In genomic region chr1:9731051-9731537, GRCh38 we compare ENCODE assay signal across 21 cellular contexts.
DNase-seq lines count a peak whose midpoint lies in the region; ATAC-seq and TF ChIP-seq lines count a peak whose summit lies in the region.
"Had no signal": no experiment of that assay in that cellular context is flagged by ENCODE, and none has a peak within 500 bp of the region (broad histone marks: within the 10 kb centered on the region; RNA-seq: fewer than 3 reads in every experiment).

No MANE protein-coding gene starts in this region.

- POLR2A ChIA-PET in naive thymus-derived CD8-positive, alpha-beta T cell (lab: Charles Lee): interaction anchor here (0.8 to 38.5 kb wide), 5 partner anchors 9 to 103 kb away, joined by 3 to 1258 read pairs (median 11); no protein-coding TSS in a partner anchor

- H3K4me3 Mint-ChIP-seq in CD14-positive monocyte: no peak overlapping the region
- H3K4me3 Mint-ChIP-seq in activated naive CD8-positive, alpha-beta T cell: no peak overlapping the region
- peak overlapping the region in 8 of 10 donors; percentile 22 to 82 (median 76) for H3K4me3 Mint-ChIP-seq in naive thymus-derived CD8-positive, alpha-beta T cell
- H3K4me3 Mint-ChIP-seq: nephron had no signal

- H3K36me3 ChIP-seq in Peyer's patch (peaks cover 0 to 99% (median 5%) of the 10 kb centered on the region in 3 donors), thyroid gland (peaks cover 71 to 84% of the 10 kb centered on the region in 2 donors)

- 97 to 98% methylated on average over 18 to 31 of the region's 31 CpGs for WGBS in thyroid gland, 2 donors

- H3K9me3 Mint-ChIP-seq in CD14-positive monocyte: peaks cover 0 to 2% (median 0%) of the 10 kb centered on the region in 7 donors
- H3K9me3 Mint-ChIP-seq in activated naive CD8-positive, alpha-beta T cell (ENCODE audit: low read depth): no peaks in the 10 kb centered on the region
- H3K9me3 Mint-ChIP-seq in naive thymus-derived CD8-positive, alpha-beta T cell: no peaks in the 10 kb centered on the region
- H3K9me3 Mint-ChIP-seq: nephron had no signal

- no peak for DNase-seq in CD14-positive monocyte (ENCODE audit: low spot score)
- peak; percentile 7 for DNase-seq in GM12865 (ENCODE audit: low read depth)
- no peak for DNase-seq in naive thymus-derived CD8-positive, alpha-beta T cell
- DNase-seq in globus pallidus (ENCODE audit: low spot score): no peak
- DNase-seq in Peyer's patch: no peak
- DNase-seq in thyroid gland: no peak
- DNase-seq: activated effector memory CD4-positive, alpha-beta T cell treated with Interleukin-2 at 50 U/mL for 16 hours; cortex of kidney; DMS53; erythroblast; MM.1S; NCI-H2029; NCI-H510A; SHP77; stimulated activated CD4-positive, alpha-beta T cell treated with anti-CD3 and anti-CD28 coated beads, Interleukin-1b, Interleukin-23, amount 100 ng/mL, for 48 hours; T1000 had no signal

- TF ChIP-seq POLR2A in Peyer's patch (IDR thresholded peaks at IDR 0.05) (no peak), thyroid gland (IDR thresholded peaks at IDR 0.05) (no peak)

- peaks cover 0 to 3% (median 1%) of the 10 kb centered on the region in 3 donors for H3K27me3 Mint-ChIP-seq in CD14-positive monocyte (ENCODE audit: low read depth in 3 of 3)
- H3K27me3 Mint-ChIP-seq in activated naive CD8-positive, alpha-beta T cell: no peaks in the 10 kb centered on the region
- no peaks in the 10 kb centered on the region for H3K27me3 Mint-ChIP-seq in naive thymus-derived CD8-positive, alpha-beta T cell

- no peak for ATAC-seq in naive thymus-derived CD8-positive, alpha-beta T cell
- no peak for ATAC-seq in HG03520 (IDR thresholded peaks at IDR 0.05; ENCODE audit: unreplicated experiment)
- ATAC-seq: HCT116 had no signal

- no peaks in the 10 kb centered on the region for H3K27me3 ChIP-seq in Peyer's patch
- H3K27me3 ChIP-seq in thyroid gland: no peaks in the 10 kb centered on the region

- peaks cover 19% of the 10 kb centered on the region for H3K4me1 Mint-ChIP-seq in CD14-positive monocyte
- H3K4me1 Mint-ChIP-seq in activated naive CD8-positive, alpha-beta T cell (ENCODE audit: low read depth): peaks cover 60% of the 10 kb centered on the region
- peaks cover 35 to 85% (median 74%) of the 10 kb centered on the region in 4 donors for H3K4me1 Mint-ChIP-seq in naive thymus-derived CD8-positive, alpha-beta T cell
- H3K4me1 Mint-ChIP-seq: nephron had no signal

- intact Hi-C loops in CD14-positive monocyte (cut with micrococcal nuclease) (no loop called here), thyroid gland (cut with DNase I) (no loop called here)

- H3K36me3 Mint-ChIP-seq in CD14-positive monocyte: peaks cover 76 to 96% of the 10 kb centered on the region in 2 donors
- H3K36me3 Mint-ChIP-seq in activated naive CD8-positive, alpha-beta T cell: peaks cover 5% of the 10 kb centered on the region
- peaks cover 0 to 87% (median 52%) of the 10 kb centered on the region in 3 donors for H3K36me3 Mint-ChIP-seq in naive thymus-derived CD8-positive, alpha-beta T cell

- H3K4me3 ChIP-seq in GM12865 (ENCODE audit: low read depth, low read length) (no peak overlapping the region), Peyer's patch (no peak overlapping the region), thyroid gland (replicated peaks in 1 of 3) (no peak overlapping the region)
- H3K4me3 ChIP-seq: lower lobe of right lung had no signal

- TF ChIP-seq CTCF in CD14-positive monocyte (IDR thresholded peaks at IDR 0.05) (no peak), GM12865 (IDR thresholded peaks at IDR 0.05; ENCODE audit: insufficient read depth, low read depth, low read length, missing control alignments) (no peak), Peyer's patch (IDR thresholded peaks at IDR 0.05) (no peak), thyroid gland (IDR thresholded peaks at IDR 0.05) (no peak)

- H3K4me1 ChIP-seq in Peyer's patch (peaks cover 0 to 3% (median 0%) of the 10 kb centered on the region in 4 donors), thyroid gland (no peaks in the 10 kb centered on the region)

- peak overlapping the region; percentile 88 to 96 (median 92) for H3K27ac Mint-ChIP-seq in CD14-positive monocyte
- peak overlapping the region; percentile 76 for H3K27ac Mint-ChIP-seq in activated naive CD8-positive, alpha-beta T cell
- H3K27ac Mint-ChIP-seq in naive thymus-derived CD8-positive, alpha-beta T cell: peak overlapping the region; percentile 74 to 97 (median 91)
- H3K27ac Mint-ChIP-seq: nephron had no signal

- H3K27ac ChIP-seq in Peyer's patch (peak overlapping the region in 1 of 4 donors; percentile 36), thyroid gland (no peak overlapping the region)
- H3K27ac ChIP-seq: lower lobe of right lung had no signal

- H3K9me3 ChIP-seq in Peyer's patch (no peaks in the 10 kb centered on the region), thyroid gland (no peaks in the 10 kb centered on the region)
- H3K9me3 ChIP-seq: lower lobe of right lung had no signal

Comparison
In these comparisons a context has a peak if more than half of its experiments do, and no peak if none do; other contexts are left out.
1. H3K4me3 Mint-ChIP-seq: peak in naive thymus-derived CD8-positive, alpha-beta T cell (8 of 10); none in CD14-positive monocyte (0 of 2) and activated naive CD8-positive, alpha-beta T cell (single experiment).
2. Peak in every context shown above with its lines, with median percentiles within 50 percentile points of each other: H3K27ac Mint-ChIP-seq.